Comparison of ENCODE assay signal across 8 cellular contexts in the genomic region with DNA sequence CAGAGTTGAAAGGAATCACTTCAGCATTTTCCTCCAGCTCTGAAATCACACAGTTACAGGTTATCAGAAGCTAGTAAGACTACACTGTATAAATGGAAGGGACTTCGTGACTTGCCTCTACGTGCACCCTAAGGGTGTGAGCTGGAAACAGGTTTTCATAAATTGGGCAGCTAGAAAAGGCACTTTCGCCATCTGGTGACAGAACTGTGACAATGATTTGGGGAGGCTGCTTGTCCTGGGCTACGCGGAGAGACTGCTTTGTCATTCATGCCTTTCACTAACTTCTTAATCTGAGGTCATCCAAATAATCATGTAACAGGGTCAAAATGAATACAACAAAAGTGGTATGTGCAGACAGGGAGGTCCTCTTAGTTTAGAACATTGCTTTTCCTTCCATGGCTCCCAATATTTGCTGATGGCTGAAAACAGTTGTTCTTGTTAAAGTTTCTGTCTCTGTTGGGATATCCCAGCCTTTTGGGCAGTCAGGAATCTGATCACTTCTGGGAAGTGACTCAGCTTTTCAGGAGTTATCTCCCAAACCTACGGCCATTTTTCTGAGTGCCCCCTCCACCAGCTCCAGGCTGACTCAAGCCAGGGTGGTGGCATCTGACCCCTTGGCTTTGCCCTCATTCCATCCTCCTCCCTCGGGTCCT. TPM values are rescaled to one million over a fixed set of nuclear protein-coding genes. Genes with fewer than 3 reads are reported as not detected.
DNase-seq lines count a peak whose midpoint lies in the region; ATAC-seq and TF ChIP-seq lines count a peak whose summit lies in the region.

No MANE protein-coding gene starts in this region.

- H3K27ac ChIP-seq in VCaP (no peak overlapping the region), mesodermal cell (ENCODE audit: low read depth, low read length, severe bottlenecking) (peak overlapping the region; percentile 12)

- WGBS in mesodermal cell (ENCODE audit: insufficient coverage in 2 of 2), 2 experiments = 20 to 47% methylated on average over 5 of the region's 7 CpGs

- POLR2A ChIA-PET in GM10248 (lab: Yijun Ruan, JAX) = no interaction called here

- no peaks in the 10 kb centered on the region for H3K36me3 Mint-ChIP-seq in activated T-cell treated with anti-CD3 and anti-CD28 coated beads, Interleukin-2, amount 50 U/mL, for 24 hours (ENCODE audit: low read depth)

- H3K27me3 Mint-ChIP-seq in activated T-cell treated with anti-CD3 and anti-CD28 coated beads, Interleukin-2, amount 50 U/mL, for 24 hours = no peaks in the 10 kb centered on the region

- no peaks in the 10 kb centered on the region for H3K9me3 ChIP-seq in mesodermal cell (ENCODE audit: control insufficient read depth, low read length)

- H3K9me3 Mint-ChIP-seq in activated T-cell treated with anti-CD3 and anti-CD28 coated beads, Interleukin-2, amount 50 U/mL, for 24 hours = peaks cover 5% of the 10 kb centered on the region

- no peak overlapping the region for H3K4me3 Mint-ChIP-seq in activated T-cell treated with anti-CD3 and anti-CD28 coated beads, Interleukin-2, amount 50 U/mL, for 24 hours

- DNase-seq in GM10248 (ENCODE audit: extremely low spot score) = peak; percentile 55
- DNase-seq in UCSD-AML1 (lab: John Stamatoyannopoulos, UW; ENCODE audit: unreplicated experiment) = no peak
- DNase-seq in activated T-cell treated with anti-CD3 and anti-CD28 coated beads, Interleukin-2, amount 50 U/mL, for 24 hours = no peak
- no peak for DNase-seq in NCI-H146 treated with DMSO at 0.1 percent for 48 hours (lab: John Stamatoyannopoulos, UW; ENCODE audit: unreplicated experiment)

- CTCF ChIA-PET in GM10248 (lab: Yijun Ruan, JAX) = interaction anchor here (0.9 to 2.2 kb wide), 11 partner anchors 9 to 1368 kb away, joined by 3 to 11 read pairs (median 3); no protein-coding TSS in a partner anchor

- H3K4me1 Mint-ChIP-seq in activated T-cell treated with anti-CD3 and anti-CD28 coated beads, Interleukin-2, amount 50 U/mL, for 24 hours (ENCODE audit: low read depth) = no peaks in the 10 kb centered on the region

- ATAC-seq in GM19467 (IDR thresholded peaks at IDR 0.05; ENCODE audit: unreplicated experiment) (peak; percentile 72), HG03558 (IDR thresholded peaks at IDR 0.05; ENCODE audit: extremely low read depth, unreplicated experiment) (peak; percentile 74)

- H3K27ac Mint-ChIP-seq in activated T-cell treated with anti-CD3 and anti-CD28 coated beads, Interleukin-2, amount 50 U/mL, for 24 hours = no peak overlapping the region

- H3K4me1 ChIP-seq in mesodermal cell (ENCODE audit: control insufficient read depth, insufficient read depth, low read length, poor library complexity, severe bottlenecking) = peaks cover 10% of the 10 kb centered on the region

- H3K4me3 ChIP-seq in mesodermal cell (ENCODE audit: extremely low read depth, insufficient read depth, low read length, poor library complexity, severe bottlenecking) = no peak overlapping the region

- H3K36me3 ChIP-seq in mesodermal cell (ENCODE audit: control insufficient read depth, insufficient read depth, low read length) = no peaks in the 10 kb centered on the region

- TF ChIP-seq CTCF in GM10248 (IDR thresholded peaks at IDR 0.05; ENCODE audit: control extremely low read depth, extremely low read depth, low read depth, missing control alignments) = peak; percentile 65
- peak; percentile 88 for TF ChIP-seq CTCF in VCaP (conservative IDR thresholded peaks at IDR 0.05)

RNA-seq across cellular contexts. Expression of gene VWC2, which starts 17.8 kb away (rescaled TPM):
- 0.07 TPM for polyA plus RNA-seq in mesodermal cell (2013, experiment 1 of 2)
- 0.05 TPM for polyA plus RNA-seq in mesodermal cell (2013, experiment 2 of 2)
